11 cellular contexts compared by ENCODE assay signal in the genomic region with DNA sequence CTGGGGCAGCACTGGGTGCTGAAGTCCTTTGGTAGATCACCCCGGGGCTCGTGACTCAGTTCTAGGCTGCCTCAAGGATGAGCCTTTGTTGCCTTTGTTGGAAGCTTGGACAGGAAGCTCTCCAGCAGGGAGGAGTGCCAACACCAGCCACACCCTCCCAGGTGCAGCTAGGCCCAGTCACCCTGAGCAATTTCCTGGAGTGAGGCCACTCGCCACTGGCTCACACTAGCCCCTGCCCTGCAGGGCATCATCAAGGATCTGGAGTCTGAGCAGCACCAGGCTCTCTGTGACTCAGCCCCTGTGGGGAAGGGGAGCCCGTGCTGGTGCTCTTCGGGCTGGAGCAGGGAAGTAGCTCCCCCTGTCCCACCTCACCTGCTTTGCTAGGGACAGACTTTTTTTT. TPM values are rescaled to one million over a fixed set of nuclear protein-coding genes. Genes with fewer than 3 reads are reported as not detected.
DNase-seq lines count a peak whose midpoint lies in the region; ATAC-seq and TF ChIP-seq lines count a peak whose summit lies in the region.
"Had no signal": no experiment of that assay in that cellular context is flagged by ENCODE, and none has a peak within 500 bp of the region (broad histone marks: within the 10 kb centered on the region; RNA-seq: fewer than 3 reads in every experiment).

No MANE protein-coding gene starts in this region.

- POLR2A ChIA-PET in RWPE1 (lab: Yijun Ruan, JAX; ENCODE audit: low non-redundant PET) = interaction anchor here (0.6 to 0.8 kb wide), 3 partner anchors 11 to 68 kb away, joined by 3 to 5 read pairs (median 5); no protein-coding TSS in a partner anchor

- no peaks in the 10 kb centered on the region for H3K9me2 ChIP-seq in hepatocyte (replicated peaks; ENCODE audit: insufficient read depth)

- no peaks in the 10 kb centered on the region for H3K4me1 ChIP-seq in hepatocyte (ENCODE audit: insufficient read depth)

- intact Hi-C loops in cardiac septum (cut with DNase I) = no loop called here
- intact Hi-C loops in left ventricle myocardium superior (cut with micrococcal nuclease) = no loop called here

- CTCF ChIA-PET in RWPE1 (lab: Yijun Ruan, JAX) = interaction anchor here (0.5 to 1.6 kb wide), 5 partner anchors 11 to 194 kb away, joined by 3 to 4 read pairs (median 3); no protein-coding TSS in a partner anchor

- no peaks in the 10 kb centered on the region for H4K20me1 ChIP-seq in hepatocyte (ENCODE audit: insufficient read depth, poor library complexity, severe bottlenecking)

- TF ChIP-seq CTCF in RWPE1 (conservative IDR thresholded peaks at IDR 0.05; ENCODE audit: low read depth) (no peak; the same call in 1 of the 2 replicates), hepatocyte (IDR thresholded peaks at IDR 0.05; ENCODE audit: poor library complexity) (no peak)

- peak; percentile 68 for DNase-seq in cardiac septum (ENCODE audit: low spot score)
- no peak for DNase-seq in left ventricle myocardium superior
- peak; percentile 90 for DNase-seq in RWPE1 (ENCODE audit: low spot score)
- peak; percentile 60 for DNase-seq in hepatocyte (ENCODE audit: low spot score)
- DNase-seq in ureter (ENCODE audit: low spot score) = peak; percentile 85
- no peak for DNase-seq in NCI-H1092 treated with DMSO at 0.1 percent for 48 hours (lab: John Stamatoyannopoulos, UW)
- no peak for DNase-seq in stimulated activated CD4-positive, alpha-beta T cell treated with anti-CD3 and anti-CD28 coated beads, Interleukin-1b, Interleukin-23, amount 100 ng/mL, for 48 hours
- DNase-seq: activated CD4-positive, CD25-positive, alpha-beta regulatory T cell had no signal

- H3K27me3 ChIP-seq in hepatocyte = no peaks in the 10 kb centered on the region
- H3K27me3 ChIP-seq: cardiac muscle cell had no signal

- no peaks in the 10 kb centered on the region for H3K36me3 ChIP-seq in hepatocyte (replicated peaks; ENCODE audit: insufficient read depth, low read depth)
- H3K36me3 ChIP-seq: cardiac muscle cell had no signal

- H3K4me2 ChIP-seq in hepatocyte = no peak overlapping the region

- H3K27ac ChIP-seq in RWPE1 (peak overlapping the region; percentile 93), hepatocyte (no peak overlapping the region)
- H3K27ac ChIP-seq: cardiac muscle cell had no signal

- ATAC-seq in left ventricle myocardium superior = no peak
- ATAC-seq in HG02610 (IDR thresholded peaks at IDR 0.05; ENCODE audit: unreplicated experiment) = no peak

- H2AFZ ChIP-seq in hepatocyte = no peak overlapping the region

- no peaks in the 10 kb centered on the region for H3K9me3 ChIP-seq in hepatocyte (ENCODE audit: low read depth)

- no peaks in the 10 kb centered on the region for H3K79me2 ChIP-seq in hepatocyte

- 68% methylated on average over 5 of the region's 5 CpGs for WGBS in hepatocyte (ENCODE audit: low lambda C conversion rate, missing lambda C conversion rate)

- H3K4me3 ChIP-seq in hepatocyte = no peak overlapping the region
- H3K4me3 ChIP-seq: cardiac muscle cell had no signal

RNA-seq across cellular contexts. Expression of gene SDC1, which starts 6.7 kb away (rescaled TPM):
- total RNA-seq in cardiac septum (0.32 TPM), left ventricle myocardium superior (0.42 TPM), hepatocyte (92.3 and 108 TPM in 2 replicates), ureter (480 TPM)
- 84.1 and 107 TPM in 2 replicates for polyA plus RNA-seq in hepatocyte
- polyA plus RNA-seq: CD14-positive monocyte had no signal

Comparison
In these comparisons a context has a peak if more than half of its experiments do, and no peak if none do; other contexts are left out.
1. DNase-seq: peak in cardiac septum (single experiment), RWPE1 (single experiment), hepatocyte (single experiment) and ureter (single experiment); none in left ventricle myocardium superior (single experiment), NCI-H1092 treated with DMSO at 0.1 percent for 48 hours (single experiment) and stimulated activated CD4-positive, alpha-beta T cell treated with anti-CD3 and anti-CD28 coated beads, Interleukin-1b, Interleukin-23, amount 100 ng/mL, for 48 hours (single experiment).
2. RNA of gene SDC1, which starts 6.7 kb away (total RNA-seq): 480 TPM in ureter (single experiment) and 92.3 to 108 TPM in hepatocyte; 0.42 TPM in left ventricle myocardium superior (single experiment) and 0.32 TPM in cardiac septum (single experiment); every median in the first group is over 10 times any median in the second.